ENCODE assay signal across 17 cellular contexts in the genomic region with DNA sequence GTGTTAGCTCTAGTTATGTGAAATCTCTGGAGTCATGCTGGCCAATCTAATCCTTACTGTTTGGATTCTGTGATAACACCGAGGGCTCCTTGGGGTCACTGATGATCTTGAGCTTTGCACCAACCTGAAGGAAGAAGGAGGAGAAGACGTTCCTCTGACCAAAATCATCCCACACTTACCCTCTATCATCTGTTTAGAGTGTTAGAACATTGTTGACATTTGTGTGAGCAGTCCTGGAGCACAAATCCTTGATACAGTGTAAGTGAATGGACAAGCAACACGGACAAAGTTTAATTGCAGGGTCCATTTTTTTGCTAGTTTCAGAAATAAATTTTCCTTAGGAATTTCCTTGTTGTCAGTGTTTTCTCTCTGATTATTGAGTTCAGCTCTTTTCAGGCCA.
A peak's percentile ranks its signal among the peaks of the same experiment; 100 is the strongest.
DNase-seq lines count a peak whose midpoint lies in the region; ATAC-seq and TF ChIP-seq lines count a peak whose summit lies in the region.
"Had no signal": no experiment of that assay in that cellular context is flagged by ENCODE, and none has a peak within 500 bp of the region (broad histone marks: within the 10 kb centered on the region; RNA-seq: fewer than 3 reads in every experiment).

No MANE protein-coding gene starts in this region.

- peak; percentile 33 for ATAC-seq in left ventricle myocardium superior
- no peak for ATAC-seq in HG02610 (IDR thresholded peaks at IDR 0.05; ENCODE audit: unreplicated experiment)
- ATAC-seq: natural killer cell had no signal

- no peaks in the 10 kb centered on the region for H3K27me3 Mint-ChIP-seq in HFFc6 (ENCODE audit: insufficient read depth)

- in situ Hi-C loops in brain microvascular endothelial cell (cut with HindIII; ENCODE audit: low pct_ligation_motif_present, low sequenced_read_pairs) = no loop called here

- no peaks in the 10 kb centered on the region for H3K9me3 ChIP-seq in sigmoid colon

- no peaks in the 10 kb centered on the region for H3K9me3 Mint-ChIP-seq in HFFc6
- H3K9me3 Mint-ChIP-seq: natural killer cell had no signal

- H3K27me3 ChIP-seq in brain microvascular endothelial cell (replicated peaks) (no peaks in the 10 kb centered on the region), sigmoid colon (no peaks in the 10 kb centered on the region)

- TF ChIP-seq CTCF in HFFc6 (IDR thresholded peaks at IDR 0.05) = no peak
- no peak for TF ChIP-seq CTCF in brain microvascular endothelial cell (IDR thresholded peaks at IDR 0.05; ENCODE audit: low read depth, low read length, missing control alignments)
- no peak for TF ChIP-seq CTCF in sigmoid colon (IDR thresholded peaks at IDR 0.05)

- intact Hi-C loops in left ventricle myocardium superior (cut with micrococcal nuclease) = no loop called here
- intact Hi-C loops in sigmoid colon (cut with DNase I) = loop anchor here (5.0 kb wide), 3 partner anchors 39 to 434 kb away; a partner anchor contains a TSS

- WGBS in sigmoid colon, 2 donors = 73 to 74% methylated on average over 3 of the region's 3 CpGs

- H3K4me1 Mint-ChIP-seq in HFFc6 (ENCODE audit: low read depth) = peaks cover 80% of the 10 kb centered on the region
- H3K4me1 Mint-ChIP-seq: natural killer cell had no signal

- H3K4me1 ChIP-seq in sigmoid colon = peaks cover 0 to 51% (median 28%) of the 10 kb centered on the region in 4 donors

- H3K36me3 ChIP-seq in brain microvascular endothelial cell (replicated peaks) = no peaks in the 10 kb centered on the region
- H3K36me3 ChIP-seq in sigmoid colon = no peaks in the 10 kb centered on the region

- H3K4me3 Mint-ChIP-seq in HFFc6 = no peak overlapping the region
- H3K4me3 Mint-ChIP-seq: natural killer cell had no signal

- no peak for TF ChIP-seq EP300 in sigmoid colon (IDR thresholded peaks at IDR 0.05)

- DNase-seq in HFFc6 (no peak), brain microvascular endothelial cell (no peak), left ventricle myocardium superior (no peak), sigmoid colon (no peak), occipital lobe (lab: John Stamatoyannopoulos, UW) (no peak), HUDEP-2 (lab: John Stamatoyannopoulos, UW; ENCODE audit: unreplicated experiment in 76 of 76) (no peak), LoVo (ENCODE audit: low spot score) (no peak)
- DNase-seq: activated CD4-positive, CD25-positive, alpha-beta regulatory T cell; amniotic stem cell; Calu3; KG1; natural killer cell; NCI-H2227 treated with DMSO at 0.1 percent for 48 hours; retina; stimulated activated CD4-positive, alpha-beta T cell treated with anti-CD3 and anti-CD28 coated beads, Interleukin-1b, Interleukin-23, amount 100 ng/mL, for 48 hours; T-helper 2 cell had no signal

- no peak for TF ChIP-seq POLR2A in sigmoid colon (IDR thresholded peaks at IDR 0.05)

- H3K27ac ChIP-seq in brain microvascular endothelial cell (peak overlapping the region; percentile 91), sigmoid colon (peak overlapping the region; percentile 75 to 88 (median 80))

- H3K4me3 ChIP-seq in brain microvascular endothelial cell (ENCODE audit: low read depth, low read length) = no peak overlapping the region
- H3K4me3 ChIP-seq in sigmoid colon = no peak overlapping the region

- peak overlapping the region; percentile 83 for H3K27ac Mint-ChIP-seq in HFFc6
- H3K27ac Mint-ChIP-seq: natural killer cell had no signal

- no peaks in the 10 kb centered on the region for H3K36me3 Mint-ChIP-seq in HFFc6 (ENCODE audit: low read depth)
- H3K36me3 Mint-ChIP-seq: natural killer cell had no signal
